ENCODE assay signal across 8 cellular contexts in genomic region chr10:26697163-26697921, GRCh38.
DNase-seq lines count a peak whose midpoint lies in the region; ATAC-seq and TF ChIP-seq lines count a peak whose summit lies in the region.

TSS of gene PDSS1 (plus strand) at chr10:26697701. CDS start at chr10:26697712, 11 bp downstream.

- peak; percentile 80 for ATAC-seq in HG02763 (IDR thresholded peaks at IDR 0.05; ENCODE audit: unreplicated experiment)

- DNase-seq in NCI-H1436 (lab: John Stamatoyannopoulos, UW), result peak; percentile 55
- no peak for DNase-seq in NCI-H1436 treated with DMSO at 0.1 percent for 48 hours (lab: John Stamatoyannopoulos, UW)
- peak; percentile 56 to 62 for DNase-seq in NCI-H2081 (lab: John Stamatoyannopoulos, UW)
- peak; percentile 72 to 76 for DNase-seq in T47D (ENCODE audit: low read depth in 1 of 2, low spot score in 1 of 2)
- DNase-seq in iPS-NIHi7 (ENCODE audit: extremely low spot score), result peak; percentile 78
- peak; percentile 23 for DNase-seq in smooth muscle cell of the brain vasculature (ENCODE audit: low read depth, low spot score)

- in situ Hi-C loops in T47D (cut with HindIII; ENCODE audit: low pct_unique_long_range_greater_than_20kb, low sequenced_read_pairs), result no loop called here

- TF ChIP-seq CTCF in VCaP (conservative IDR thresholded peaks at IDR 0.05), result no peak

- H3K27ac ChIP-seq in VCaP, result peak within 1 kb of the TSS; percentile 93
